In genomic region chr2:202267495-202267894, GRCh38 we compare ENCODE assay signal across 8 cellular contexts. TPM values are rescaled to one million over a fixed set of nuclear protein-coding genes. Genes with fewer than 3 reads are reported as not detected.
DNase-seq lines count a peak whose midpoint lies in the region; ATAC-seq and TF ChIP-seq lines count a peak whose summit lies in the region.

No MANE protein-coding gene starts in this region.

- no peak for TF ChIP-seq CTCF in heart right ventricle (IDR thresholded peaks at IDR 0.05)
- TF ChIP-seq CTCF in WERI-Rb-1 (IDR thresholded peaks at IDR 0.05; ENCODE audit: low read depth, low read length), result no peak
- no peak for TF ChIP-seq CTCF in kidney epithelial cell (IDR thresholded peaks at IDR 0.05; ENCODE audit: insufficient read depth, low read length, poor library complexity, severe bottlenecking)

- peak overlapping the region in 9 of 10 donors; percentile 61 to 97 (median 86) for H3K4me3 ChIP-seq in heart right ventricle
- H3K4me3 ChIP-seq in WERI-Rb-1 (ENCODE audit: low read depth, low read length), result 0 out of 2 replicates have a peak overlapping the region, but pooled peaks have one; percentile 100
- peak overlapping the region; percentile 65 for H3K4me3 ChIP-seq in kidney epithelial cell (ENCODE audit: low read depth, low read length)
- H3K4me3 ChIP-seq in urinary bladder (ENCODE audit: low read depth, low read length), result peak overlapping the region; percentile 91

- DNase-seq in heart right ventricle (no peak), left cardiac atrium (no peak), WERI-Rb-1 (no peak), kidney epithelial cell (ENCODE audit: low read depth) (no peak), glomerular visceral epithelial cell (ENCODE audit: extremely low spot score) (no peak), putamen (ENCODE audit: low spot score) (no peak)

- H3K27me3 ChIP-seq in heart right ventricle (no peaks in the 10 kb centered on the region), WERI-Rb-1 (ENCODE audit: insufficient read depth, low read depth, severe bottlenecking) (no peaks in the 10 kb centered on the region), kidney epithelial cell (ENCODE audit: control insufficient read depth, insufficient read depth, low read length) (no peaks in the 10 kb centered on the region)

- ATAC-seq in heart right ventricle (no peak), left cardiac atrium (no peak), GM18867 (IDR thresholded peaks at IDR 0.05; ENCODE audit: unreplicated experiment) (no peak)

- peak overlapping the region in 1 of 10 donors; percentile 45 for H3K27ac ChIP-seq in heart right ventricle
- no peak overlapping the region for H3K27ac ChIP-seq in WERI-Rb-1
- no peak overlapping the region for H3K27ac ChIP-seq in urinary bladder (ENCODE audit: low read depth)

- H3K36me3 ChIP-seq in heart right ventricle, result no peaks in the 10 kb centered on the region
- H3K36me3 ChIP-seq in WERI-Rb-1, result peaks cover 21% of the 10 kb centered on the region
- no peaks in the 10 kb centered on the region for H3K36me3 ChIP-seq in kidney epithelial cell (ENCODE audit: control insufficient read depth, insufficient read depth, low read length)
- no peaks in the 10 kb centered on the region for H3K36me3 ChIP-seq in urinary bladder (ENCODE audit: insufficient read depth)

- H3K4me1 ChIP-seq in heart right ventricle (peaks cover 0 to 50% (median 20%) of the 10 kb centered on the region in 9 donors), urinary bladder (ENCODE audit: insufficient read depth) (no peaks in the 10 kb centered on the region)

- H3K9me3 ChIP-seq in heart right ventricle (peaks cover 0 to 6% (median 0%) of the 10 kb centered on the region in 11 donors), WERI-Rb-1 (ENCODE audit: severe bottlenecking) (no peaks in the 10 kb centered on the region)

- WGBS in heart right ventricle, 2 donors, result 28 to 33% methylated on average over 9 of the region's 9 CpGs
- 28% methylated on average over 9 of the region's 9 CpGs for WGBS in urinary bladder

- intact Hi-C loops in heart right ventricle (cut with DNase I), result loop anchor here in 1 of 10 donors (10.0 kb wide), 1 partner anchor 227 kb away; no protein-coding TSS in a partner anchor
- intact Hi-C loops in left cardiac atrium (cut with DNase I), result no loop called here

RNA-seq across cellular contexts. Expression of gene NOP58, which starts 1.9 kb away (rescaled TPM):
- total RNA-seq in heart right ventricle (10 to 100 TPM; 18.7 to 28.8 (median 21.9) TPM), left cardiac atrium (10 to 100 TPM; 24.2 to 33.4 TPM), kidney epithelial cell (70.6 and 75.2 TPM in 2 replicates), urinary bladder (96.8 TPM)
- polyA plus RNA-seq in heart right ventricle (10 to 100 TPM; 28.0 to 68.5 TPM), urinary bladder (39.5 TPM)

RNA-seq across cellular contexts. Expression of gene SUMO1, which starts 29.1 kb away (rescaled TPM):
- total RNA-seq in heart right ventricle (10 to 100 TPM; 62.2 to 72.8 (median 68.5) TPM), left cardiac atrium (10 to 100 TPM; 59.2 to 63.2 TPM), kidney epithelial cell (79.1 and 89.9 TPM in 2 replicates), urinary bladder (134 TPM)
- polyA plus RNA-seq in heart right ventricle (10 to 100 TPM; 63.1 to 65.3 TPM), urinary bladder (72.7 TPM)
